Comparison of ENCODE assay signal across 2 cellular contexts in the genomic region with DNA sequence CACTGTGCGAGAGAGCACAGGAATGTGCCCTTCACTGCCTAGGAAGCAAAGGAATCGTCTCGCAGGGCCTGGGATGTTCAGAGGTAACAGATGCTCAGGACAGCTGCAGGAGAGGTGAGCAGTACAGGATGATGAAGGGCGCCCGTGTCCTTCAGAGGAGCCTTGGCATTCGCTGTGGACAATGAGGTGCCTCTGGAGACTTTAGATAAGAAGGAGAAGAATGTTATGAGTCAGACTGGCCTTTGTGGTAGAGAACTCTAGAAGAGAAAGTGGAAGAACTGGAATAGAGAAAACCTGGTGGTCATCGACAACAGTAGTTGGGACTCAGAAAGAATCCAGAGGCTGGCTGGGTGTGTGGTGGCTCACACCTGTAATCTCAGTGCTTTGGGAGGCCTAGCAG.
TF ChIP-seq lines count a peak whose summit lies in the region.

No MANE protein-coding gene starts in this region.

TF ChIP-seq in HCT116, 20 proteins besides CTCF, POLR2A, EP300 and RAD21:
- 0 out of 2 replicates have a peak, but pooled peaks have one; percentile 21 for TF ChIP-seq JUND (IDR thresholded peaks at IDR 0.05)
- peak; percentile 35 for TF ChIP-seq FOSL1 (IDR thresholded peaks at IDR 0.05; ENCODE audit: low read depth)
- TF ChIP-seq CBX3 (IDR thresholded peaks at IDR 0.05; ENCODE audit: low read depth), result no peak
- no peak for TF ChIP-seq ELF1 (IDR thresholded peaks at IDR 0.05; ENCODE audit: borderline replicate concordance, low read depth)

TF ChIP-seq in HepG2, 621 proteins besides CTCF, POLR2A, EP300 and RAD21:
- TF ChIP-seq ZKSCAN5 (CRISPR knock-in tag; IDR thresholded peaks at IDR 0.05), result no peak
- TF ChIP-seq, protein P1, sequence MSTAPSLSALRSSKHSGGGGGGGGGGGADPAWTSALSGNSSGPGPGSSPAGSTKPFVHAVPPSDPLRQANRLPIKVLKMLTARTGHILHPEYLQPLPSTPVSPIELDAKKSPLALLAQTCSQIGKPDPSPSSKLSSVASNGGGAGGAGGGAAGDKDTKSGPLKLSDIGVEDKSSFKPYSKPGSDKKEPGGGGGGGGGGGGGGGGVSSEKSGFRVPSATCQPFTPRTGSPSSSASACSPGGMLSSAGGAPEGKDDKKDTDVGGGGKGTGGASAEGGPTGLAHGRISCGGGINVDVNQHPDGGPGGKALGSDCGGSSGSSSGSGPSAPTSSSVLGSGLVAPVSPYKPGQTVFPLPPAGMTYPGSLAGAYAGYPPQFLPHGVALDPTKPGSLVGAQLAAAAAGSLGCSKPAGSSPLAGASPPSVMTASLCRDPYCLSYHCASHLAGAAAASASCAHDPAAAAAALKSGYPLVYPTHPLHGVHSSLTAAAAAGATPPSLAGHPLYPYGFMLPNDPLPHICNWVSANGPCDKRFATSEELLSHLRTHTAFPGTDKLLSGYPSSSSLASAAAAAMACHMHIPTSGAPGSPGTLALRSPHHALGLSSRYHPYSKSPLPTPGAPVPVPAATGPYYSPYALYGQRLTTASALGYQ (CRISPR knock-in tag; IDR thresholded peaks at IDR 0.05), result no peak
